ENCODE assay signal across 8 cellular contexts in the genomic region with DNA sequence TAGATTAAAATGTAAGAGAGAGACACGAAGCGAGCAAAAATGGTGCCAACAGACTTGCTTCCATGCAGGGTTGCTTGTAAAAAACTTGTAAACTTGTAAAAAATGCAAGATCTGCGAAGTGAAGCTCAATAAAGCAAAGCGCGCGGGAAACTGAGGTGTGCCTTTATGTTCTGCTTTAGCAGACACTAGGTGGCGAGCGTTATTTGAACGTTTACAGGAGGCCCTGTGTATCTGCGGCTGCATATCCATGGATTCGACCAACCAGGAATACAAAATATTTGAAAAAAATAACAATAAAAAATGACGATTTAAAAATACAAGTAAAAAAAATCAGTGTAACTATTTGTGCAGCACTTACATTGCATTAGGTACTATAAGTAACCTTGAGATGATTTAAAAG. TPM values are rescaled to one million over a fixed set of nuclear protein-coding genes. Genes with fewer than 3 reads are reported as not detected.
DNase-seq lines count a peak whose midpoint lies in the region; ATAC-seq, FAIRE-seq and TF ChIP-seq lines count a peak whose summit lies in the region.

No MANE protein-coding gene starts in this region.

- no peak for TF ChIP-seq POLR2A in K562 (conservative IDR thresholded peaks at IDR 0.05)

- H3K27me3 ChIP-seq in K562 (ENCODE audit: control insufficient read depth in 2 of 2, insufficient read depth in 2 of 2, low read length in 2 of 2) = no peaks in the 10 kb centered on the region

- in situ Hi-C loops in K562 (cut with MboI) = no loop called here

- CTCF ChIA-PET in K562 (lab: Yijun Ruan, JAX; ENCODE audit: low intra/inter-chr PET ratio) = interaction anchor here (0.7 to 1.4 kb wide), 6 partner anchors 46 to 340 kb away, joined by 3 to 5 read pairs (median 4); no protein-coding TSS in a partner anchor

- peak overlapping the region; percentile 83 to 97; a peak in 2 of 4 replicates for H3K9ac ChIP-seq in K562 (ENCODE audit: insufficient read depth in 1 of 2, low read depth in 2 of 2, low read length in 2 of 2)

- no TSS peak for BruUV-seq in K562 (replicated peaks; lab: Mats Ljungman, UMichigan)

- TF ChIP-seq RAD21 in K562 (CRISPR knock-in tag; conservative IDR thresholded peaks at IDR 0.05 in 1 of 2, IDR thresholded peaks at IDR 0.05 in 1 of 2) = peak; percentile 58 to 62

- H4K20me1 ChIP-seq in K562 (replicated peaks; ENCODE audit: control insufficient read depth, insufficient read depth, low read length) = peaks cover 8% of the 10 kb centered on the region; the same call in 1 of the 2 replicates

- H3K9me3 ChIP-seq in K562 (replicated peaks; ENCODE audit: control insufficient read depth, insufficient read depth, low read depth, low read length) = no peaks in the 10 kb centered on the region; the same call in 1 of the 2 replicates
- no peaks in the 10 kb centered on the region for H3K9me3 ChIP-seq in mucosa of descending colon

- H3K9me1 ChIP-seq in K562 (ENCODE audit: control insufficient read depth, insufficient read depth, low read length) = no peaks in the 10 kb centered on the region

- peak; percentile 33 for DNase-seq in GM12865 (ENCODE audit: low read depth)
- DNase-seq in NCI-H526 (lab: John Stamatoyannopoulos, UW) = peak; percentile 25 to 70
- DNase-seq in K562 (ENCODE audit: extremely low read depth in 1 of 4, low spot score in 3 of 4) = peak in 2 of 4 experiments; percentile 39 to 76
- DNase-seq in mucosa of descending colon = peak in 1 of 3 donors; percentile 74
- no peak for DNase-seq in NCI-H1417 treated with DMSO at 0.1 percent for 48 hours (lab: John Stamatoyannopoulos, UW)
- no peak for DNase-seq in effector CD4-positive, alpha-beta T cell
- DNase-seq in NCI-H2107 (lab: John Stamatoyannopoulos, UW) = no peak

- TF ChIP-seq CTCF in GM12865 (IDR thresholded peaks at IDR 0.05; ENCODE audit: insufficient read depth, low read depth, low read length, missing control alignments) (no peak), K562 (IDR thresholded peaks at IDR 0.05 in 2 of 3, conservative IDR thresholded peaks at IDR 0.05 in 1 of 3; ENCODE audit: insufficient read depth in 2 of 3, low read depth in 1 of 3, low read length in 3 of 3) (peak; percentile 57 to 72 (median 58)), mucosa of descending colon (IDR thresholded peaks at IDR 0.05) (peak; percentile 9)

- H3K4me3 ChIP-seq in GM12865 (ENCODE audit: low read depth, low read length) (peak overlapping the region; percentile 84), K562 (peak overlapping the region; percentile 83), mucosa of descending colon (no peak overlapping the region)

- POLR2A ChIA-PET in K562 (lab: Yijun Ruan, JAX) = interaction anchor here (0.7 to 5.5 kb wide), 6 partner anchors 9 to 213 kb away, joined by 3 to 25 read pairs (median 4); partner anchors contain the start of gene SUMO3

- peaks cover 85% of the 10 kb centered on the region for H3K79me2 ChIP-seq in K562 (ENCODE audit: control insufficient read depth, insufficient read depth, low read length)

- H3K36me3 ChIP-seq in K562 (ENCODE audit: control insufficient read depth, insufficient read depth, low read length) = peaks cover 77% of the 10 kb centered on the region
- no peaks in the 10 kb centered on the region for H3K36me3 ChIP-seq in mucosa of descending colon (ENCODE audit: low read depth)

- H3K4me1 ChIP-seq in K562 (replicated peaks in 1 of 2; ENCODE audit: control insufficient read depth in 2 of 2, insufficient read depth in 2 of 2, low read length in 2 of 2) (peaks cover 19 to 27% of the 10 kb centered on the region in 2 experiments), mucosa of descending colon (ENCODE audit: low read depth) (peaks cover 15% of the 10 kb centered on the region)

- no peak overlapping the region for H2AFZ ChIP-seq in K562 (ENCODE audit: low read depth, low read length)

- intact Hi-C loops in K562 (cut with micrococcal nuclease) = loop anchor here (2.0 to 5.0 kb wide), 3 partner anchors 47 to 133 kb away; no protein-coding TSS in a partner anchor
- intact Hi-C loops in mucosa of descending colon (cut with DNase I, micrococcal nuclease) = no loop called here

- ATAC-seq in K562 (0 out of 3 replicates have a peak, but pooled peaks have one; percentile 16), mucosa of descending colon (peak; percentile 42), HG03521 (IDR thresholded peaks at IDR 0.05; ENCODE audit: unreplicated experiment) (no peak)

- WGBS in K562 (ENCODE audit: insufficient coverage, low coverage, missing lambda C conversion rate) = 30% methylated on average over 12 of the region's 12 CpGs

- no peak for TF ChIP-seq EP300 in K562 (IDR thresholded peaks at IDR 0.05; ENCODE audit: low read length)

- H3K27ac ChIP-seq in K562 (ENCODE audit: extremely low read depth, low read depth, low read length) = no peak overlapping the region

- peak; percentile 6 for FAIRE-seq in K562 (lab: Jason Lieb, UNC)

- H3K4me2 ChIP-seq in K562 (ENCODE audit: insufficient read depth, low read length) = peak overlapping the region; percentile 95

TF ChIP-seq in K562, 482 proteins besides CTCF, POLR2A, EP300 and RAD21 (continues in another document):
- TF ChIP-seq SMC3 (conservative IDR thresholded peaks at IDR 0.05; ENCODE audit: insufficient read depth, low read depth, low read length) = peak; percentile 40
- no peak for TF ChIP-seq CC2D1A (IDR thresholded peaks at IDR 0.05)
- TF ChIP-seq DEAF1 (CRISPR knock-in tag; IDR thresholded peaks at IDR 0.05) = peak; percentile 60; the same call in 1 of the 2 replicates
- TF ChIP-seq ZNF239 (CRISPR knock-in tag; IDR thresholded peaks at IDR 0.05) = no peak
- TF ChIP-seq, protein P1, sequence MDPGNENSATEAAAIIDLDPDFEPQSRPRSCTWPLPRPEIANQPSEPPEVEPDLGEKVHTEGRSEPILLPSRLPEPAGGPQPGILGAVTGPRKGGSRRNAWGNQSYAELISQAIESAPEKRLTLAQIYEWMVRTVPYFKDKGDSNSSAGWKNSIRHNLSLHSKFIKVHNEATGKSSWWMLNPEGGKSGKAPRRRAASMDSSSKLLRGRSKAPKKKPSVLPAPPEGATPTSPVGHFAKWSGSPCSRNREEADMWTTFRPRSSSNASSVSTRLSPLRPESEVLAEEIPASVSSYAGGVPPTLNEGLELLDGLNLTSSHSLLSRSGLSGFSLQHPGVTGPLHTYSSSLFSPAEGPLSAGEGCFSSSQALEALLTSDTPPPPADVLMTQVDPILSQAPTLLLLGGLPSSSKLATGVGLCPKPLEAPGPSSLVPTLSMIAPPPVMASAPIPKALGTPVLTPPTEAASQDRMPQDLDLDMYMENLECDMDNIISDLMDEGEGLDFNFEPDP (CRISPR knock-in tag; IDR thresholded peaks at IDR 0.05) = no peak
- no peak for TF ChIP-seq BHLHE40 (IDR thresholded peaks at IDR 0.05; ENCODE audit: low read length)

RNA-seq across cellular contexts. Expression of gene UBE2G2, which starts 1.5 kb away (rescaled TPM):
- 217 and 395 TPM in 2 replicates for total RNA-seq in K562 (2011; cell fraction: chromatin; rRNA removed; ENCODE audit: low replicate concordance)
- total RNA-seq in K562 (2011; cell fraction: nucleolus; rRNA removed) = 127 and 140 TPM in 2 replicates
- total RNA-seq in K562 (2011; cell fraction: nucleoplasm; rRNA removed) = 222 and 291 TPM in 2 replicates
- total RNA-seq in K562 (2014; rRNA removed) (122 and 148 TPM in 2 replicates), K562 (2014; rRNA removed; fragmentation: Illumina TruSeq; extraction: Trizol) (109 and 112 TPM in 2 replicates), K562 (2015; rRNA removed; fragmentation: Illumina TruSeq; extraction: Trizol) (99.0 and 112 TPM in 2 replicates), K562 (2021) (131 and 140 TPM in 2 replicates), mucosa of descending colon (10 to 100 TPM; 64.2 to 85.4 (median 66.8) TPM)
- polyA plus RNA-seq in K562 (2011; rRNA removed) (210 and 225 TPM in 2 replicates), K562 (2014; fragmentation: Illumina TruSeq; extraction: Trizol) (198 and 202 TPM in 2 replicates), K562 (2014; fragmentation: Nextera tagmentation; extraction: Ambion mirVana) (10 to 100 TPM; 47.5 to 74.3 TPM), K562 (2014; rRNA removed) (200 and 297 TPM in 2 replicates)
- 249 and 260 TPM in 2 replicates for polyA plus RNA-seq in K562 (2011; cell fraction: cytosol; rRNA removed)
- 234 and 303 TPM in 2 replicates for polyA plus RNA-seq in K562 (2011; cell fraction: nucleus; rRNA removed)
- 119 and 202 TPM in 2 replicates for polyA plus RNA-seq in K562 (2012)
- 146 and 179 TPM in 2 replicates for polyA minus RNA-seq in K562 (2011; rRNA and poly(A)+ RNA removed)
- 83.5 and 87.6 TPM in 2 replicates for polyA minus RNA-seq in K562 (2011; cell fraction: cytosol; rRNA and poly(A)+ RNA removed)
- polyA minus RNA-seq in K562 (2011; cell fraction: nucleus; rRNA and poly(A)+ RNA removed) = 115 and 148 TPM in 2 replicates

RNA-seq across cellular contexts. Expression of gene SUMO3, which starts 17.8 kb away (rescaled TPM):
- 32.4 and 33.2 TPM in 2 replicates for total RNA-seq in K562 (2011; cell fraction: chromatin; rRNA removed; ENCODE audit: low replicate concordance)
- 27.5 and 32.6 TPM in 2 replicates for total RNA-seq in K562 (2011; cell fraction: nucleolus; rRNA removed)
- 42.5 and 55.7 TPM in 2 replicates for total RNA-seq in K562 (2011; cell fraction: nucleoplasm; rRNA removed)
- total RNA-seq in K562 (2014; rRNA removed) (95.2 and 118 TPM in 2 replicates), K562 (2014; rRNA removed; fragmentation: Illumina TruSeq; extraction: Trizol) (101 TPM in 2 replicates), K562 (2015; rRNA removed; fragmentation: Illumina TruSeq; extraction: Trizol) (111 and 113 TPM in 2 replicates), K562 (2021) (120 TPM in 2 replicates), mucosa of descending colon (10 to 100 TPM; 68.9 to 76.9 (median 69.4) TPM)
- polyA plus RNA-seq in K562 (2011; rRNA removed) (110 and 128 TPM in 2 replicates), K562 (2014; fragmentation: Illumina TruSeq; extraction: Trizol) (142 and 144 TPM in 2 replicates), K562 (2014; fragmentation: Nextera tagmentation; extraction: Ambion mirVana) (10 to 100 TPM; 13.9 to 21.6 TPM), K562 (2014; rRNA removed) (143 and 146 TPM in 2 replicates)
- 132 and 183 TPM in 2 replicates for polyA plus RNA-seq in K562 (2011; cell fraction: cytosol; rRNA removed)
- 41.4 and 52.1 TPM in 2 replicates for polyA plus RNA-seq in K562 (2011; cell fraction: nucleus; rRNA removed)
- polyA plus RNA-seq in K562 (2012) = 95.3 and 142 TPM in 2 replicates
- polyA minus RNA-seq in K562 (2011; rRNA and poly(A)+ RNA removed) = 105 and 120 TPM in 2 replicates
- polyA minus RNA-seq in K562 (2011; cell fraction: cytosol; rRNA and poly(A)+ RNA removed) = 70.3 and 71.5 TPM in 2 replicates
- 18.8 and 32.3 TPM in 2 replicates for polyA minus RNA-seq in K562 (2011; cell fraction: nucleus; rRNA and poly(A)+ RNA removed)

Comparison
In these comparisons a context has a peak if more than half of its experiments do, and no peak if none do; other contexts are left out.
1. DNase-seq: peak in GM12865 (single experiment) and NCI-H526 (2 of 2); none in NCI-H1417 treated with DMSO at 0.1 percent for 48 hours (single experiment), effector CD4-positive, alpha-beta T cell (single experiment) and NCI-H2107 (single experiment).